Comparison of ENCODE assay signal across 8 cellular contexts in genomic region chr18:35376393-35376741, GRCh38. TPM values are rescaled to one million over a fixed set of nuclear protein-coding genes. Genes with fewer than 3 reads are reported as not detected.
A peak's percentile ranks its signal among the peaks of the same experiment; 100 is the strongest.
DNase-seq lines count a peak whose midpoint lies in the region; ATAC-seq and TF ChIP-seq lines count a peak whose summit lies in the region.

No MANE protein-coding gene starts in this region.

- H3K27me3 ChIP-seq in BLaER1 = peaks cover 10% of the 10 kb centered on the region
- peaks cover 12 to 17% of the 10 kb centered on the region in 2 experiments for H3K27me3 ChIP-seq in mesenchymal stem cell (ENCODE audit: control insufficient read depth in 1 of 2, insufficient read depth in 1 of 2, low read length in 2 of 2)
- H3K27me3 ChIP-seq in uterus = no peaks in the 10 kb centered on the region

- H3K79me1 ChIP-seq in mesenchymal stem cell (replicated peaks; ENCODE audit: low read length, poor library complexity, severe bottlenecking) = peaks cover 5% of the 10 kb centered on the region

- H4K91ac ChIP-seq in mesenchymal stem cell (ENCODE audit: low read length) = peak overlapping the region; percentile 91

- no peak overlapping the region for H3K14ac ChIP-seq in mesenchymal stem cell (ENCODE audit: low read length in 2 of 2)

- no peak overlapping the region for H2BK120ac ChIP-seq in mesenchymal stem cell (ENCODE audit: low read depth, low read length)

- H4K8ac ChIP-seq in mesenchymal stem cell (ENCODE audit: low read length) = peak overlapping the region; percentile 96

- no peak overlapping the region for H2AK5ac ChIP-seq in mesenchymal stem cell (ENCODE audit: low read length, severe bottlenecking)

- peak overlapping the region; percentile 99 for H2AFZ ChIP-seq in mesenchymal stem cell (ENCODE audit: low read depth, low read length)

- H3K9ac ChIP-seq in BLaER1 (peak overlapping the region; percentile 69; the same call in 1 of the 2 replicates), mesenchymal stem cell (ENCODE audit: low read length) (peak overlapping the region; percentile 76)

- no peak for TF ChIP-seq CTCF in coronary artery (IDR thresholded peaks at IDR 0.05)
- no peak for TF ChIP-seq CTCF in uterus (IDR thresholded peaks at IDR 0.05)

- peak overlapping the region; percentile 25 to 88 for H3K18ac ChIP-seq in mesenchymal stem cell (ENCODE audit: low read depth in 1 of 2, low read length in 2 of 2)

- H3K4ac ChIP-seq in mesenchymal stem cell (ENCODE audit: low read depth in 1 of 2, low read length in 2 of 2) = peak overlapping the region; percentile 1 to 27

- peak overlapping the region; percentile 78 for H3K4me3 ChIP-seq in BLaER1
- H3K4me3 ChIP-seq in coronary artery = peak overlapping the region; percentile 86
- peak overlapping the region; percentile 79 to 81 for H3K4me3 ChIP-seq in mesenchymal stem cell (ENCODE audit: insufficient read depth in 1 of 2, low read depth in 1 of 2, low read length in 2 of 2)
- peak overlapping the region; percentile 80 to 81 for H3K4me3 ChIP-seq in uterus

- H3K36me3 ChIP-seq in BLaER1 (no peaks in the 10 kb centered on the region), mesenchymal stem cell (ENCODE audit: control insufficient read depth in 1 of 2, insufficient read depth in 2 of 2, low read depth in 1 of 2, low read length in 2 of 2) (peaks cover 0 to 4% of the 10 kb centered on the region in 2 experiments), uterus (no peaks in the 10 kb centered on the region)

- H3K9me3 ChIP-seq in BLaER1 (no peaks in the 10 kb centered on the region), mesenchymal stem cell (ENCODE audit: control insufficient read depth, low read length) (no peaks in the 10 kb centered on the region), uterus (no peaks in the 10 kb centered on the region)

- TF ChIP-seq POLR2A in uterus (IDR thresholded peaks at IDR 0.05) = no peak

- H3K27ac ChIP-seq in BLaER1 (no peak overlapping the region), coronary artery (no peak overlapping the region), mesenchymal stem cell (ENCODE audit: low read length, poor library complexity, severe bottlenecking) (no peak overlapping the region), uterus (no peak overlapping the region)

- no peak overlapping the region for H2BK12ac ChIP-seq in mesenchymal stem cell (ENCODE audit: low read length in 2 of 2)

- peak; percentile 23 for DNase-seq in SK-N-DZ (ENCODE audit: low spot score)
- DNase-seq in coronary artery (ENCODE audit: low spot score) = no peak
- peak; percentile 22 for DNase-seq in mesenchymal stem cell
- no peak for DNase-seq in uterus
- DNase-seq in epidermal melanocyte (ENCODE audit: insufficient read length, low spot score) = no peak

- no peak overlapping the region for H2BK5ac ChIP-seq in mesenchymal stem cell (ENCODE audit: low read depth, low read length, poor library complexity, severe bottlenecking)

- 14% methylated on average over 13 of the region's 13 CpGs for WGBS in mesenchymal stem cell

- H2BK15ac ChIP-seq in mesenchymal stem cell (ENCODE audit: low read depth, poor library complexity, severe bottlenecking) = no peak overlapping the region

- ATAC-seq in GM19043 (IDR thresholded peaks at IDR 0.05; ENCODE audit: low read depth, unreplicated experiment) (peak; percentile 62), HG03108 (IDR thresholded peaks at IDR 0.05; ENCODE audit: unreplicated experiment) (peak; percentile 57)

- intact Hi-C loops in uterus (cut with DNase I; ENCODE audit: low total_unique reads) = no loop called here

- no peaks in the 10 kb centered on the region for H4K20me1 ChIP-seq in BLaER1

- peak overlapping the region in 1 of 2 experiments; percentile 90 for H3K23ac ChIP-seq in mesenchymal stem cell (ENCODE audit: low read length in 2 of 2)

- H3K4me2 ChIP-seq in BLaER1 (peak overlapping the region; percentile 96), mesenchymal stem cell (ENCODE audit: low read length, poor library complexity, severe bottlenecking) (peak overlapping the region; percentile 98)

- H3K4me1 ChIP-seq in BLaER1 (peaks cover 15% of the 10 kb centered on the region), mesenchymal stem cell (ENCODE audit: control insufficient read depth, insufficient read depth, low read depth, low read length) (peaks cover 7% of the 10 kb centered on the region), uterus (no peaks in the 10 kb centered on the region)

RNA-seq across cellular contexts. Expression of gene ZNF396, which starts 0.8 kb away (rescaled TPM):
- polyA plus RNA-seq in SK-N-DZ (2014; cell fraction: cytosol; rRNA removed) = 0.51 and 0.55 TPM in 2 replicates
- polyA plus RNA-seq in SK-N-DZ (2014; cell fraction: nucleus; rRNA removed) = 0.22 and 0.52 TPM in 2 replicates
- polyA plus RNA-seq in mesenchymal stem cell (2013, experiment 1 of 2) = 1.1 TPM
- 1.2 TPM for polyA plus RNA-seq in mesenchymal stem cell (2013, experiment 2 of 2)
- total RNA-seq in uterus = 1 to 10 TPM in 2 of 4 donors, under 1 TPM in 2; 0.26 to 3.9 (median 1.0) TPM

RNA-seq across cellular contexts. Expression of gene ZNF24, which starts 32.1 kb away (rescaled TPM):
- polyA plus RNA-seq in SK-N-DZ (2014; cell fraction: cytosol; rRNA removed) = 27.7 and 29.0 TPM in 2 replicates
- 22.3 and 28.6 TPM in 2 replicates for polyA plus RNA-seq in SK-N-DZ (2014; cell fraction: nucleus; rRNA removed)
- 16.6 TPM for polyA plus RNA-seq in mesenchymal stem cell (2013, experiment 1 of 2)
- 17.0 TPM for polyA plus RNA-seq in mesenchymal stem cell (2013, experiment 2 of 2)
- total RNA-seq in uterus = 10 to 100 TPM; 22.0 to 86.7 (median 42.8) TPM

Comparison
In these comparisons a context has a peak if more than half of its experiments do, and no peak if none do; other contexts are left out.
1. DNase-seq: peak in SK-N-DZ (single experiment) and mesenchymal stem cell (single experiment); none in coronary artery (single experiment), uterus (0 of 2) and epidermal melanocyte (single experiment).
2. Peak in every context shown above with its lines, with median percentiles within 50 percentile points of each other: H3K4me3 ChIP-seq.